1 cellular context compared by ENCODE assay signal in the genomic region with DNA sequence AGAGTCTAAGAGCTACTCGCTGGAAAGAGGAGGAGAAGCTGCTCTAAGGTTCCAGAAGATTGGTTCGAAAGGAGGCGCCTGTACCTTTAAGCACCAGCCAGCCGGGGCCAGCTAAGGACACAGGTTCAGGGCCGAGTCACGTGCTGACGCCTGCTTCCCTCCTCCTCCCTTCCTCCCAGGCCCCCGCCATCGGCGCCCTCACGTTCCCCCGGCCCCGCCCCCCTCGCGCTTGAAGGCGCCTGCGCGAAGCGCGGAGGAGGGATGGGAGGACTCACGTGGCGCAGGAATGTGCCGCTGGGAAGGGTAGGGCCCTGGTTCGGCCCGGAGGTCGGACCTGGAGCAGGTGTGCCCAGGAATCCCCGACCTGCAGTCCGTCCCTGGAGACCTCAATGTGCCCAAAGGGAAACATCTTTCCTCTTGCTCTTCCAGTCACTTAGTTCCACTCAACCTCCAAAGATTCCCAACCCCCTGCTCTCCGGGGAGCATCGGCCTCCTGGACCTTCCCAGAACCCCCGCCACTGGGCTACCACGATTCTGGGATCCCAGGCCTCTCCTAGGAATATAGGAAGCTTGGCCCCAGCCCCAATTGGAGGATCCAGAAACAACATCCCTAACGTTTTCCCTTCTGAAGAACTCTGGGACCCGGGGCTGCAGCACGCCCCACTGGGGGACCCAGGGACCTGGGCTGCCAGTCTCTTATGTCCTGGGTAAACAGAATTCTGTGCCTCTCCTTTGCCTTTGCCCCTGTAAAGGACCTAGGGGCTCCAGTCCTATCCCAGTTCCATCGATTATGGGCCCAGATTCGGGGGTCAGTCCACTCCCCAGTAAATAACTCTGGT.
TF ChIP-seq lines count a peak whose summit lies in the region.

No MANE protein-coding gene starts in this region.

TF ChIP-seq in GM12878, 131 proteins besides CTCF, POLR2A, EP300 and RAD21 (continued from another document):
- TF ChIP-seq NKRF (conservative IDR thresholded peaks at IDR 0.05) (0 out of 2 replicates have a peak, but pooled peaks have one; percentile 42), NBN (IDR thresholded peaks at IDR 0.05) (no peak; the same call in 1 of the 2 replicates), ZNF687 (IDR thresholded peaks at IDR 0.05) (peak; percentile 85), ATF3 (IDR thresholded peaks at IDR 0.05; ENCODE audit: borderline replicate concordance, extremely low read depth, low read depth, low read length) (peak; percentile 66; the same call in 1 of the 2 replicates), MTA2 (IDR thresholded peaks at IDR 0.05; ENCODE audit: low read depth) (peak; percentile 15; the same call in 1 of the 2 replicates), CHD1 (IDR thresholded peaks at IDR 0.05; ENCODE audit: low read depth, low read length) (no peak), RAD51 (IDR thresholded peaks at IDR 0.05) (peak; percentile 95), CHD2 (IDR thresholded peaks at IDR 0.05; ENCODE audit: borderline replicate concordance, low read depth, low read length) (peak; percentile 77), JUND (IDR thresholded peaks at IDR 0.05; ENCODE audit: low read depth, low read length) (no peak), LARP7 (IDR thresholded peaks at IDR 0.05) (peak; percentile 69; the same call in 1 of the 2 replicates), SMAD1 (IDR thresholded peaks at IDR 0.05; ENCODE audit: low read depth, partially characterized antibody) (no peak), NR2C1 (IDR thresholded peaks at IDR 0.05) (no peak), SP1 (IDR thresholded peaks at IDR 0.05; ENCODE audit: low read depth, low read length) (peak; percentile 74), SREBF2 (IDR thresholded peaks at IDR 0.05; ENCODE audit: low read length) (no peak), RCOR1 (conservative IDR thresholded peaks at IDR 0.05; ENCODE audit: low read depth, low read length) (0 out of 2 replicates have a peak, but pooled peaks have one; percentile 53), NR2F1 (conservative IDR thresholded peaks at IDR 0.05) (peak; percentile 71), BCL11A (IDR thresholded peaks at IDR 0.05; ENCODE audit: low read depth, low read length) (0 out of 2 replicates have a peak, but pooled peaks have one; percentile 21), ZNF24 (IDR thresholded peaks at IDR 0.05) (no peak), FOXM1 (IDR thresholded peaks at IDR 0.05; ENCODE audit: low read depth, low read length) (no peak), BHLHE40 (IDR thresholded peaks at IDR 0.05; ENCODE audit: borderline replicate concordance in 1 of 2, low read depth in 2 of 2, low read length in 1 of 2) (peak; percentile 99), GATAD2B (conservative IDR thresholded peaks at IDR 0.05; ENCODE audit: low read depth) (peak; percentile 68; the same call in 1 of the 2 replicates), NFIC (IDR thresholded peaks at IDR 0.05; ENCODE audit: low read depth, low read length) (no peak)
